Comparison of ENCODE assay signal across 8 cellular contexts in genomic region chr3:152835311-152836102, GRCh38. TPM values are rescaled to one million over a fixed set of nuclear protein-coding genes. Genes with fewer than 3 reads are reported as not detected.
A peak's percentile ranks its signal among the peaks of the same experiment; 100 is the strongest.
DNase-seq lines count a peak whose midpoint lies in the region; ATAC-seq, FAIRE-seq and TF ChIP-seq lines count a peak whose summit lies in the region.

No MANE protein-coding gene starts in this region.

- POLR2A ChIA-PET in PC-3 (lab: Charles Lee; ENCODE audit: unreplicated experiment) = interaction anchor here (0.6 kb wide), 1 partner anchor 90 kb away, joined by 3 read pairs; no protein-coding TSS in a partner anchor

- peak; percentile 37; the same call in 1 of the 2 replicates for TF ChIP-seq CTCF in PC-3 (conservative IDR thresholded peaks at IDR 0.05; ENCODE audit: low read depth, low read length)
- TF ChIP-seq CTCF in bronchial epithelial cell (IDR thresholded peaks at IDR 0.05; ENCODE audit: insufficient read depth, low read length, severe bottlenecking) = peak; percentile 63

- H3K9me2 ChIP-seq in PC-3 (replicated peaks; ENCODE audit: low read length) = no peaks in the 10 kb centered on the region

- no peaks in the 10 kb centered on the region for H3K36me3 Mint-ChIP-seq in CD4-positive, CD25-positive, alpha-beta regulatory T cell

- peak in 1 of 3 donors; percentile 1 for DNase-seq in CD4-positive, CD25-positive, alpha-beta regulatory T cell
- DNase-seq in PC-3 (peak; percentile 40), bronchial epithelial cell (ENCODE audit: low read depth) (peak; percentile 53), islet precursor cell (peak; percentile 84), OCI-M2 (lab: John Stamatoyannopoulos, UW; ENCODE audit: unreplicated experiment) (no peak)
- DNase-seq in stimulated activated CD4-positive, alpha-beta T cell treated with anti-CD3 and anti-CD28 coated beads, Interleukin-1b, Interleukin-23, amount 100 ng/mL, for 48 hours = peak; percentile 22

- H3K36me3 ChIP-seq in CD4-positive, CD25-positive, alpha-beta regulatory T cell (ENCODE audit: control insufficient read depth, insufficient read depth, low read length) = no peaks in the 10 kb centered on the region
- H3K36me3 ChIP-seq in PC-3 (ENCODE audit: low read depth, low read length) (no peaks in the 10 kb centered on the region), bronchial epithelial cell (ENCODE audit: control insufficient read depth, insufficient read depth, low read length) (no peaks in the 10 kb centered on the region)

- H3K27me3 Mint-ChIP-seq in CD4-positive, CD25-positive, alpha-beta regulatory T cell = peaks cover 36% of the 10 kb centered on the region

- CTCF ChIA-PET in PC-3 (lab: Charles Lee) = interaction anchor here (0.8 kb wide), 1 partner anchor 140 kb away, joined by 3 read pairs; no protein-coding TSS in a partner anchor

- ATAC-seq in CD4-positive, CD25-positive, alpha-beta regulatory T cell (ENCODE audit: low read depth in 2 of 2) = peak in 1 of 2 donors; percentile 16
- ATAC-seq in GM18870 (IDR thresholded peaks at IDR 0.05; ENCODE audit: unreplicated experiment) (peak; percentile 44), HG03095 (IDR thresholded peaks at IDR 0.05; ENCODE audit: unreplicated experiment) (peak; percentile 62), PC-3 (peak; percentile 61)

- H3K9me3 Mint-ChIP-seq in CD4-positive, CD25-positive, alpha-beta regulatory T cell = peaks cover 0 to 4% (median 0%) of the 10 kb centered on the region in 7 donors

- no peak overlapping the region for H3K4me3 ChIP-seq in CD4-positive, CD25-positive, alpha-beta regulatory T cell (ENCODE audit: low read depth, low read length)
- H3K4me3 ChIP-seq in PC-3 (ENCODE audit: low read length) (peak overlapping the region; percentile 86), bronchial epithelial cell (ENCODE audit: low read depth, low read length) (peak overlapping the region; percentile 93)

- no peaks in the 10 kb centered on the region for H3F3A ChIP-seq in PC-3 (ENCODE audit: low read length, unreplicated experiment)

- H3K27ac Mint-ChIP-seq in CD4-positive, CD25-positive, alpha-beta regulatory T cell = no peak overlapping the region

- H3K9ac ChIP-seq in PC-3 (ENCODE audit: low read length) = peak overlapping the region; percentile 19; the same call in 1 of the 2 replicates

- intact Hi-C loops in PC-3 (cut with micrococcal nuclease) = loop anchor here (1.0 to 10.0 kb wide), 5 partner anchors 40 to 361 kb away; no protein-coding TSS in a partner anchor

- no peaks in the 10 kb centered on the region for H3K9me3 ChIP-seq in CD4-positive, CD25-positive, alpha-beta regulatory T cell (ENCODE audit: control insufficient read depth in 2 of 2, low read length in 2 of 2)
- H3K9me3 ChIP-seq in PC-3 (ENCODE audit: low read length) = no peaks in the 10 kb centered on the region

- H3K4me1 ChIP-seq in CD4-positive, CD25-positive, alpha-beta regulatory T cell (ENCODE audit: control insufficient read depth, insufficient read depth, low read length, poor library complexity, severe bottlenecking) = peaks cover 4% of the 10 kb centered on the region
- H3K4me1 ChIP-seq in PC-3 (ENCODE audit: insufficient read depth, low read length) = no peaks in the 10 kb centered on the region

- H3K4me1 Mint-ChIP-seq in CD4-positive, CD25-positive, alpha-beta regulatory T cell = peaks cover 0 to 22% (median 3%) of the 10 kb centered on the region in 4 donors

- TSS peak; percentile 47 for BruUV-seq in PC-3 (replicated peaks; lab: Mats Ljungman, UMichigan)

- H3K4me3 Mint-ChIP-seq in CD4-positive, CD25-positive, alpha-beta regulatory T cell = peak overlapping the region; percentile 38 to 87 (median 75)

- H3K4me2 ChIP-seq in PC-3 (ENCODE audit: low read length) = peak overlapping the region; percentile 90

- no peaks in the 10 kb centered on the region for H3K79me2 ChIP-seq in PC-3 (ENCODE audit: low read length)

- peak overlapping the region; percentile 98 for H2AFZ ChIP-seq in PC-3 (ENCODE audit: low read length)

- H3K27ac ChIP-seq in CD4-positive, CD25-positive, alpha-beta regulatory T cell (ENCODE audit: insufficient read depth, low read length, poor library complexity, severe bottlenecking) = no peak overlapping the region
- H3K27ac ChIP-seq in PC-3 (ENCODE audit: low read length) = no peak overlapping the region

- H4K20me1 ChIP-seq in PC-3 (ENCODE audit: low read length) = no peaks in the 10 kb centered on the region

- peaks cover 12% of the 10 kb centered on the region for H3K27me3 ChIP-seq in CD4-positive, CD25-positive, alpha-beta regulatory T cell (ENCODE audit: control insufficient read depth, insufficient read depth, low read length)
- H3K27me3 ChIP-seq in PC-3 (ENCODE audit: low read length) (peaks cover 58% of the 10 kb centered on the region), bronchial epithelial cell (ENCODE audit: control insufficient read depth, insufficient read depth, low read length) (no peaks in the 10 kb centered on the region)

- FAIRE-seq in bronchial epithelial cell (lab: Jason Lieb, UNC) = no peak

RNA-seq across cellular contexts. Expression of gene P2RY1, which starts 0.6 kb away (rescaled TPM):
- 0.57 TPM for total RNA-seq in CD4-positive, CD25-positive, alpha-beta regulatory T cell
- polyA plus RNA-seq in CD4-positive, CD25-positive, alpha-beta regulatory T cell = under 1 TPM in 3 of 4 donors, not detected in 1; 0.08 to 0.13 (median 0.10) TPM
- total RNA-seq in PC-3 (2014; rRNA removed) (0.29 and 0.81 TPM in 2 replicates), bronchial epithelial cell (13.7 and 24.5 TPM in 2 replicates)
